12 cellular contexts compared by ENCODE assay signal in the genomic region with DNA sequence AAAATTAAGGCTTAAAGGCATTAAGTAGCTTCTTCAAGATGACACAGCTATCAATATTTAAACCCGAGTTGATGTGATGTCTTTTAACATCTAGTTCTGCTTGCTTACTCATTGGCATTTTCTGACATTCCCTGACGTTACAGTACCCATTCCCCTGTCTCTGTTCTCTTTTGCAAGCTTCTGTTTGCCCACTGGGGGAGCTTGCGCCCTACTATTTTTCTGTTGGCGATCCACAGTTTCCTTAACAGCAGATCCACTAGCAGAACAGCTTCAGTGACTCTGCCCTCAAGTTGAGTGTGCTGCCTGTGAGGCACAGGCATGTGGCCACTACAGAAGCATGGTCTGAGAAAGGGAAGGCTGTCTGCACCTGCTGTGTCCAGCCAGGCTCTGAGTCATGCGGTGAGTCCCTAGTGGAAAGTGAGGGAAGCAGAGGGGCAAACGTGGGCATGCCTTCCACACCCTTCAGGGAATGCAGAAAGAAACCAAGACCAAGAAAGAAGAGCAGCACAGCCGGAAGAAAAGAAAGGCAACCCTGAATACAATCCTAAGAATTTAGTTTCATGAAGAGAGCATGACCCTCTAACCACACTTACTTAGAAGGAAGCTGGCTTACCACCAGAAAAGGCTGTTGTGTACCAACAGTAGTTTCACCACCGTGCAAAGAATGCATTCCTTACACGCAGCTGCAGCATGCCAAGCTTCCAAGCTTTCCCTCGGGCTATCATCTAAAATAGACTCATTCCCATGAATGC.
DNase-seq lines count a peak whose midpoint lies in the region; ATAC-seq and TF ChIP-seq lines count a peak whose summit lies in the region.
"Had no signal": no experiment of that assay in that cellular context is flagged by ENCODE, and none has a peak within 500 bp of the region (broad histone marks: within the 10 kb centered on the region; RNA-seq: fewer than 3 reads in every experiment).

No MANE protein-coding gene starts in this region.

- TF ChIP-seq CTCF in epithelial cell of esophagus (IDR thresholded peaks at IDR 0.05; ENCODE audit: insufficient read depth, low read depth, low read length, missing control alignments), result peak; percentile 60

- no peak overlapping the region for H3K4me3 ChIP-seq in epithelial cell of esophagus (ENCODE audit: low read length)

- ATAC-seq in GM18868 (IDR thresholded peaks at IDR 0.05; ENCODE audit: unreplicated experiment) (peak; percentile 44), GM18861 (IDR thresholded peaks at IDR 0.05; ENCODE audit: unreplicated experiment) (no peak), GM18909 (IDR thresholded peaks at IDR 0.05; ENCODE audit: poor library complexity, unreplicated experiment) (no peak)
- ATAC-seq: naive thymus-derived CD4-positive, alpha-beta T cell had no signal

- peak; percentile 97 for DNase-seq in NCI-H226
- DNase-seq in epithelial cell of esophagus (ENCODE audit: low read depth), result peak; percentile 96
- DNase-seq in renal cortical epithelial cell (ENCODE audit: low read depth), result peak; percentile 95
- no peak for DNase-seq in medulla oblongata (ENCODE audit: extremely low spot score)
- DNase-seq in DMS 273 (lab: John Stamatoyannopoulos, UW; ENCODE audit: unreplicated experiment), result no peak
- DNase-seq: activated CD8-positive, alpha-beta memory T cell treated with anti-CD3 and anti-CD28 coated beads for 24 hours; anterior cingulate cortex; naive thymus-derived CD4-positive, alpha-beta T cell; NCI-H1105 had no signal

Comparison
In these comparisons a context has a peak if more than half of its experiments do, and no peak if none do; other contexts are left out.
1. DNase-seq: peak in NCI-H226 (single experiment), epithelial cell of esophagus (single experiment) and renal cortical epithelial cell (single experiment); none in medulla oblongata (single experiment) and DMS 273 (single experiment).